ENCODE assay signal across 9 cellular contexts in genomic region chr2:27960237-27960912, GRCh38.
DNase-seq lines count a peak whose midpoint lies in the region; ATAC-seq and TF ChIP-seq lines count a peak whose summit lies in the region.
"Had no signal": no experiment of that assay in that cellular context is flagged by ENCODE, and none has a peak within 500 bp of the region (broad histone marks: within the 10 kb centered on the region; RNA-seq: fewer than 3 reads in every experiment).

No MANE protein-coding gene starts in this region.

- H3K27me3 ChIP-seq in mesenchymal stem cell (ENCODE audit: control insufficient read depth in 1 of 2, insufficient read depth in 1 of 2, low read length in 2 of 2) = no peaks in the 10 kb centered on the region

- no peaks in the 10 kb centered on the region for H3K36me3 ChIP-seq in mesenchymal stem cell (ENCODE audit: control insufficient read depth in 1 of 2, insufficient read depth in 2 of 2, low read depth in 1 of 2, low read length in 2 of 2)

- no peak overlapping the region for H2BK120ac ChIP-seq in mesenchymal stem cell (ENCODE audit: low read depth, low read length)

- H4K91ac ChIP-seq in mesenchymal stem cell (ENCODE audit: low read length) = no peak overlapping the region

- peak overlapping the region in 1 of 2 experiments; percentile 70 for H3K18ac ChIP-seq in mesenchymal stem cell (ENCODE audit: low read depth in 1 of 2, low read length in 2 of 2)

- peak overlapping the region; percentile 16 for H3K4me2 ChIP-seq in mesenchymal stem cell (ENCODE audit: low read length, poor library complexity, severe bottlenecking)

- peaks cover 74% of the 10 kb centered on the region for H3K4me1 Mint-ChIP-seq in activated naive CD8-positive, alpha-beta T cell treated with anti-CD3 and anti-CD28 coated beads, Interleukin-2, amount 50 U/mL, for 24 hours
- peaks cover 6% of the 10 kb centered on the region for H3K4me1 Mint-ChIP-seq in type B pancreatic cell (ENCODE audit: unreplicated experiment)

- H3K4me3 ChIP-seq in mesenchymal stem cell (ENCODE audit: insufficient read depth in 1 of 2, low read depth in 1 of 2, low read length in 2 of 2) = peak overlapping the region in 1 of 2 experiments; percentile 35

- H3K4ac ChIP-seq in mesenchymal stem cell (ENCODE audit: low read depth in 1 of 2, low read length in 2 of 2) = peak overlapping the region in 1 of 2 experiments; percentile 82

- H3K4me3 Mint-ChIP-seq in activated naive CD8-positive, alpha-beta T cell treated with anti-CD3 and anti-CD28 coated beads, Interleukin-2, amount 50 U/mL, for 24 hours = peak overlapping the region; percentile 3
- H3K4me3 Mint-ChIP-seq in type B pancreatic cell = no peak overlapping the region

- peaks cover 2% of the 10 kb centered on the region for H3K4me1 ChIP-seq in mesenchymal stem cell (ENCODE audit: control insufficient read depth, insufficient read depth, low read depth, low read length)

- peaks cover 19% of the 10 kb centered on the region for H3K79me1 ChIP-seq in mesenchymal stem cell (replicated peaks; ENCODE audit: low read length, poor library complexity, severe bottlenecking)

- H2BK15ac ChIP-seq in mesenchymal stem cell (ENCODE audit: low read depth, poor library complexity, severe bottlenecking) = no peak overlapping the region

- H2AFZ ChIP-seq in mesenchymal stem cell (ENCODE audit: low read depth, low read length) = no peak overlapping the region

- no peaks in the 10 kb centered on the region for H3K9me3 ChIP-seq in mesenchymal stem cell (ENCODE audit: control insufficient read depth, low read length)

- no peaks in the 10 kb centered on the region for H3K9me3 Mint-ChIP-seq in activated naive CD8-positive, alpha-beta T cell treated with anti-CD3 and anti-CD28 coated beads, Interleukin-2, amount 50 U/mL, for 24 hours
- no peaks in the 10 kb centered on the region for H3K9me3 Mint-ChIP-seq in type B pancreatic cell

- no peak overlapping the region for H3K14ac ChIP-seq in mesenchymal stem cell (ENCODE audit: low read length in 2 of 2)

- peak overlapping the region; percentile 57 for H3K27ac Mint-ChIP-seq in activated naive CD8-positive, alpha-beta T cell treated with anti-CD3 and anti-CD28 coated beads, Interleukin-2, amount 50 U/mL, for 24 hours
- no peak overlapping the region for H3K27ac Mint-ChIP-seq in type B pancreatic cell

- 75% methylated on average over 2 of the region's 4 CpGs for WGBS in mesenchymal stem cell

- H3K27me3 Mint-ChIP-seq in activated naive CD8-positive, alpha-beta T cell treated with anti-CD3 and anti-CD28 coated beads, Interleukin-2, amount 50 U/mL, for 24 hours = no peaks in the 10 kb centered on the region
- no peaks in the 10 kb centered on the region for H3K27me3 Mint-ChIP-seq in type B pancreatic cell

- no peak overlapping the region for H2BK5ac ChIP-seq in mesenchymal stem cell (ENCODE audit: low read depth, low read length, poor library complexity, severe bottlenecking)

- no peak overlapping the region for H3K23ac ChIP-seq in mesenchymal stem cell (ENCODE audit: low read length in 2 of 2)

- H2BK12ac ChIP-seq in mesenchymal stem cell (ENCODE audit: low read length in 2 of 2) = peak overlapping the region in 1 of 2 experiments; percentile 10

- TF ChIP-seq CTCF in type B pancreatic cell (conservative IDR thresholded peaks at IDR 0.05) = no peak

- H3K9ac ChIP-seq in mesenchymal stem cell (ENCODE audit: low read length) = peak overlapping the region; percentile 91

- peak overlapping the region; percentile 39 for H2AK5ac ChIP-seq in mesenchymal stem cell (ENCODE audit: low read length, severe bottlenecking)

- DNase-seq in stimulated activated CD4-positive, alpha-beta T cell treated with anti-CD3 and anti-CD28 coated beads, Interleukin-4, amount 100 ng/mL, for 24 hours = peak; percentile 8
- DNase-seq in stimulated activated CD4-positive, alpha-beta T cell treated with anti-CD3 and anti-CD28 coated beads, Interleukin-4, amount 100 ng/mL, for 4 hours = no peak
- no peak for DNase-seq in activated naive CD8-positive, alpha-beta T cell treated with anti-CD3 and anti-CD28 coated beads, Interleukin-2, amount 50 U/mL, for 24 hours
- DNase-seq in mesenchymal stem cell (peak; percentile 77), NK-92 (lab: John Stamatoyannopoulos, UW; ENCODE audit: unreplicated experiment) (no peak), type B pancreatic cell (ENCODE audit: extremely low spot score, unreplicated experiment) (no peak), NCI-H1694 treated with DMSO at 0.1 percent for 48 hours (lab: John Stamatoyannopoulos, UW) (no peak), anterior cingulate cortex (lab: John Stamatoyannopoulos, UW) (no peak)
- DNase-seq: activated CD8-positive, alpha-beta memory T cell treated with anti-CD3 and anti-CD28 coated beads, Interleukin-2, amount 50 U/mL, for 4 hours had no signal

- H3K36me3 Mint-ChIP-seq in activated naive CD8-positive, alpha-beta T cell treated with anti-CD3 and anti-CD28 coated beads, Interleukin-2, amount 50 U/mL, for 24 hours (ENCODE audit: low read depth) = peaks cover 13% of the 10 kb centered on the region
- no peaks in the 10 kb centered on the region for H3K36me3 Mint-ChIP-seq in type B pancreatic cell

- H4K8ac ChIP-seq in mesenchymal stem cell (ENCODE audit: low read length) = no peak overlapping the region

- peak overlapping the region; percentile 91 for H3K27ac ChIP-seq in mesenchymal stem cell (ENCODE audit: low read length, poor library complexity, severe bottlenecking)

- ATAC-seq in activated naive CD8-positive, alpha-beta T cell treated with anti-CD3 and anti-CD28 coated beads, Interleukin-2, amount 50 U/mL, for 24 hours = peak; percentile 78

Comparison
In these comparisons a context has a peak if more than half of its experiments do, and no peak if none do; other contexts are left out.
1. DNase-seq: peak in stimulated activated CD4-positive, alpha-beta T cell treated with anti-CD3 and anti-CD28 coated beads, Interleukin-4, amount 100 ng/mL, for 24 hours (single experiment) and mesenchymal stem cell (single experiment); none in stimulated activated CD4-positive, alpha-beta T cell treated with anti-CD3 and anti-CD28 coated beads, Interleukin-4, amount 100 ng/mL, for 4 hours (0 of 2), activated naive CD8-positive, alpha-beta T cell treated with anti-CD3 and anti-CD28 coated beads, Interleukin-2, amount 50 U/mL, for 24 hours (single experiment), NK-92 (single experiment), type B pancreatic cell (single experiment), NCI-H1694 treated with DMSO at 0.1 percent for 48 hours (single experiment) and anterior cingulate cortex (0 of 58).